ENCODE assay signal across 1 cellular context in genomic region chr12:57461904-57462306, GRCh38.
TF ChIP-seq lines count a peak whose summit lies in the region.

No MANE protein-coding gene starts in this region.

TF ChIP-seq in GM12878, 131 proteins besides CTCF, POLR2A, EP300 and RAD21:
- TF ChIP-seq SPI1 (IDR thresholded peaks at IDR 0.05; ENCODE audit: borderline replicate concordance, insufficient read depth, low read depth, low read length): no peak
- TF ChIP-seq MEF2A (IDR thresholded peaks at IDR 0.05; ENCODE audit: insufficient read depth, low read depth, low read length): no peak
- no peak for TF ChIP-seq ETV6 (conservative IDR thresholded peaks at IDR 0.05 in 1 of 2, IDR thresholded peaks at IDR 0.05 in 1 of 2; ENCODE audit: borderline replicate concordance in 1 of 2, low read depth in 1 of 2)
- TF ChIP-seq TCF7 (IDR thresholded peaks at IDR 0.05; ENCODE audit: borderline replicate concordance): no peak
- 0 out of 2 replicates have a peak, but pooled peaks have one; percentile 21 for TF ChIP-seq TCF12 (IDR thresholded peaks at IDR 0.05; ENCODE audit: low read depth, low read length)
- TF ChIP-seq CUX1 (IDR thresholded peaks at IDR 0.05; ENCODE audit: insufficient replicate concordance, low read depth, low read length): no peak
- TF ChIP-seq PKNOX1 (IDR thresholded peaks at IDR 0.05): no peak
- peak in 1 of 2 experiments; percentile 59; a peak in 1 of 3 replicates for TF ChIP-seq EGR1 (IDR thresholded peaks at IDR 0.05; ENCODE audit: borderline replicate concordance in 1 of 2, low read depth in 2 of 2, low read length in 2 of 2)
- TF ChIP-seq ZNF24 (IDR thresholded peaks at IDR 0.05): no peak
- TF ChIP-seq TAF1 (IDR thresholded peaks at IDR 0.05; ENCODE audit: borderline replicate concordance, low read depth, low read length): no peak
